In the genomic region with DNA sequence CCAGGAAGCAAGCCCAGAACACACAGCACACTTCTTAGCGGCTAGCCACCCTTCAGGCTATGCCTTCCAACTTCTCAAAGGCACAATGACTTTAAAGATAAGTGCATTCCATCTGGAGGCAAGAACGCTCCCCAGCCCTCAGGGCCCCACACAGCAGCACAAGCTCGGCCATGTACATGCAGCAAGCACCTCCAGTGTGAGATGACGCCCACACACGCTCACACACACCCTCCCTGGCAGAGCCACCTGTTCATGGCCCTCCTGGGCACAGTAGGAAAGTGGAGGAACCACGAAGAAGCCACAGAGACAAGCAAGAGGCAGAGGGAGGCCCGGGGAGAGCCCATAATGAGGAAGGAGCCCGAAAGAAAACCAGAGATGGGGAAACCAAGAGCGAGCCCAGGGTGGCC, we compare ENCODE assay signal across 8 cellular contexts. TPM values are rescaled to one million over a fixed set of nuclear protein-coding genes. Genes with fewer than 3 reads are reported as not detected.
DNase-seq lines count a peak whose midpoint lies in the region; ATAC-seq, FAIRE-seq and TF ChIP-seq lines count a peak whose summit lies in the region.

No MANE protein-coding gene starts in this region.

- no peak for TF ChIP-seq POLR2A in H54 (IDR thresholded peaks at IDR 0.05; ENCODE audit: low read depth, low read length)

- H2AFZ ChIP-seq in H9 (ENCODE audit: low read length), result no peak overlapping the region

- no peaks in the 10 kb centered on the region; the same call in 1 of the 2 replicates for H3K79me2 ChIP-seq in H9 (ENCODE audit: insufficient read depth, low read length)

- no peak overlapping the region for H3K23ac ChIP-seq in H9 (ENCODE audit: insufficient read length, low read depth, low read length)

- WGBS in H9 (ENCODE audit: extremely low coverage, insufficient read length, low lambda C conversion rate), result no CpG with 5 or more reads among the region's 9 CpGs

- H3K4me2 ChIP-seq in H9 (ENCODE audit: insufficient read depth, insufficient read length, low read length), result no peak overlapping the region

- H3K23me2 ChIP-seq in H9 (ENCODE audit: insufficient read length, low read depth, low read length, poor library complexity, severe bottlenecking), result no peaks in the 10 kb centered on the region

- peaks cover 4 to 18% (median 15%) of the 10 kb centered on the region in 3 donors for H3K27me3 Mint-ChIP-seq in CD14-positive monocyte (ENCODE audit: low read depth in 3 of 3)
- H3K27me3 Mint-ChIP-seq in H9 (ENCODE audit: low read depth), result no peaks in the 10 kb centered on the region
- H3K27me3 Mint-ChIP-seq in stimulated activated naive B cell treated with anti-CD40 and anti-IgM and Interleukin-4, amounts not matched to agents 10 μg/mL and 1 μg/mL and 100 μg/mL, for 72 hours, result peaks cover 5% of the 10 kb centered on the region in 2 donors

- no peak overlapping the region for H2BK5ac ChIP-seq in H9 (ENCODE audit: insufficient read length, low read length)

- H3K4me1 ChIP-seq in H9 (ENCODE audit: insufficient read depth, low read length), result no peaks in the 10 kb centered on the region; the same call in 1 of the 2 replicates

- FAIRE-seq in H54 (lab: Jason Lieb, UNC), result no peak

- no peak overlapping the region for H4K5ac ChIP-seq in H9 (ENCODE audit: insufficient read length, low read depth, low read length)

- peaks cover 2% of the 10 kb centered on the region for H3K79me1 ChIP-seq in H9 (ENCODE audit: insufficient read depth, low read depth, low read length, poor library complexity, severe bottlenecking)

- H3K36me3 ChIP-seq in WERI-Rb-1, result peaks cover 18% of the 10 kb centered on the region

- peaks cover 2 to 6% of the 10 kb centered on the region in 2 donors for H3K36me3 Mint-ChIP-seq in CD14-positive monocyte
- no peaks in the 10 kb centered on the region; a peak in 2 of 7 replicates for H3K36me3 Mint-ChIP-seq in H9 (ENCODE audit: insufficient read depth in 1 of 3, low read depth in 3 of 3)
- peaks cover 1 to 3% of the 10 kb centered on the region in 2 donors for H3K36me3 Mint-ChIP-seq in stimulated activated naive B cell treated with anti-CD40 and anti-IgM and Interleukin-4, amounts not matched to agents 10 μg/mL and 1 μg/mL and 100 μg/mL, for 72 hours

- no peak overlapping the region for H2BK20ac ChIP-seq in H9 (ENCODE audit: low read depth, low read length, poor library complexity, severe bottlenecking)

- H4K20me1 ChIP-seq in H9 (ENCODE audit: control insufficient read depth, insufficient read depth, insufficient read length), result peaks cover 3% of the 10 kb centered on the region

- ATAC-seq in stimulated activated naive B cell treated with anti-CD40 and anti-IgM and Interleukin-4, amounts not matched to agents 10 μg/mL and 1 μg/mL and 100 μg/mL, for 72 hours (replicated peaks), result peak; percentile 33 to 35
- no peak for ATAC-seq in GM19455 (IDR thresholded peaks at IDR 0.05; ENCODE audit: unreplicated experiment)
- no peak for ATAC-seq in activated CD4-positive, CD25-positive, alpha-beta regulatory T cell treated with anti-CD3 and anti-CD28 coated beads, Interleukin-2, amount 50 U/mL, for 24 hours

- no peak overlapping the region for H4K91ac ChIP-seq in H9 (ENCODE audit: insufficient read length, low read depth, low read length)

- DNase-seq in CD14-positive monocyte (ENCODE audit: low spot score) (no peak), H9 (no peak), WERI-Rb-1 (no peak), fibroblast of the aortic adventitia (ENCODE audit: low read depth) (peak; percentile 66), H54 (ENCODE audit: insufficient read length, low spot score) (no peak)
- peak; percentile 72 for DNase-seq in stimulated activated naive B cell treated with anti-CD40 and anti-IgM and Interleukin-4, amounts not matched to agents 10 μg/mL and 1 μg/mL and 100 μg/mL, for 72 hours

- no peak overlapping the region for H2AK5ac ChIP-seq in H9 (ENCODE audit: insufficient read length, low read length)

- no peak overlapping the region for H3T11ph ChIP-seq in H9 (ENCODE audit: low read length)

- H3K4ac ChIP-seq in H9 (ENCODE audit: low read depth, low read length), result no peak overlapping the region

- H3K9me3 Mint-ChIP-seq in CD14-positive monocyte, result peaks cover 0 to 2% (median 2%) of the 10 kb centered on the region in 7 donors
- H3K9me3 Mint-ChIP-seq in H9, result no peaks in the 10 kb centered on the region; a peak in 1 of 5 replicates
- H3K9me3 Mint-ChIP-seq in stimulated activated naive B cell treated with anti-CD40 and anti-IgM and Interleukin-4, amounts not matched to agents 10 μg/mL and 1 μg/mL and 100 μg/mL, for 72 hours, result no peaks in the 10 kb centered on the region

- peak overlapping the region in 1 of 2 donors; percentile 60 for H3K4me3 Mint-ChIP-seq in CD14-positive monocyte
- no peak overlapping the region for H3K4me3 Mint-ChIP-seq in H9
- peak overlapping the region; percentile 64 for H3K4me3 Mint-ChIP-seq in stimulated activated naive B cell treated with anti-CD40 and anti-IgM and Interleukin-4, amounts not matched to agents 10 μg/mL and 1 μg/mL and 100 μg/mL, for 72 hours

- no peaks in the 10 kb centered on the region for H3K9me3 ChIP-seq in H9 (ENCODE audit: control insufficient read depth, low read depth, low read length)
- H3K9me3 ChIP-seq in WERI-Rb-1 (ENCODE audit: severe bottlenecking), result no peaks in the 10 kb centered on the region

- no peak overlapping the region for H3K56ac ChIP-seq in H9 (ENCODE audit: insufficient read length, low read depth, low read length)

- no peak for TF ChIP-seq CTCF in CD14-positive monocyte (IDR thresholded peaks at IDR 0.05)
- no peak for TF ChIP-seq CTCF in H9 (conservative IDR thresholded peaks at IDR 0.05)
- no peak for TF ChIP-seq CTCF in WERI-Rb-1 (IDR thresholded peaks at IDR 0.05; ENCODE audit: low read depth, low read length)
- no peak for TF ChIP-seq CTCF in fibroblast of the aortic adventitia (IDR thresholded peaks at IDR 0.05; ENCODE audit: insufficient read depth, low read length)

- H3K4me3 ChIP-seq in WERI-Rb-1 (ENCODE audit: low read depth, low read length), result no peak overlapping the region
- no peak overlapping the region for H3K4me3 ChIP-seq in fibroblast of the aortic adventitia (ENCODE audit: low read depth, low read length)

- intact Hi-C loops in CD14-positive monocyte (cut with micrococcal nuclease), result no loop called here

- peak overlapping the region; percentile 18 to 88 (median 73) for H3K27ac Mint-ChIP-seq in CD14-positive monocyte
- peak overlapping the region in 2 of 3 experiments; percentile 11 to 83; a peak in 1 of 7 replicates for H3K27ac Mint-ChIP-seq in H9
- H3K27ac Mint-ChIP-seq in stimulated activated naive B cell treated with anti-CD40 and anti-IgM and Interleukin-4, amounts not matched to agents 10 μg/mL and 1 μg/mL and 100 μg/mL, for 72 hours, result peak overlapping the region; percentile 98

- no peak overlapping the region for H2BK12ac ChIP-seq in H9 (ENCODE audit: insufficient read length, low read depth, low read length)

- H2BK120ac ChIP-seq in H9 (ENCODE audit: low read depth, low read length, poor library complexity, severe bottlenecking), result no peak overlapping the region

- H4K8ac ChIP-seq in H9 (replicated peaks; ENCODE audit: insufficient read length, low read depth, low read length), result no peak overlapping the region

- no peak overlapping the region for H3K9ac ChIP-seq in H9 (ENCODE audit: extremely low read depth, insufficient read length, low read length)

- H3K27me3 ChIP-seq in H9 (ENCODE audit: insufficient read depth, low read length) (no peaks in the 10 kb centered on the region), WERI-Rb-1 (ENCODE audit: insufficient read depth, low read depth, severe bottlenecking) (no peaks in the 10 kb centered on the region)

- no peak overlapping the region; the same call in 1 of the 2 replicates for H3K14ac ChIP-seq in H9 (ENCODE audit: insufficient read depth, low read length)

- H3K27ac ChIP-seq in H9 (ENCODE audit: insufficient read length, low read depth, low read length), result no peak overlapping the region
- peak overlapping the region; percentile 50 for H3K27ac ChIP-seq in WERI-Rb-1

- no peak overlapping the region for H2BK15ac ChIP-seq in H9 (ENCODE audit: low read depth, low read length)

- H3K4me1 Mint-ChIP-seq in CD14-positive monocyte (peaks cover 76% of the 10 kb centered on the region), H9 (peaks cover 38 to 57% of the 10 kb centered on the region in 2 experiments)
- peaks cover 76 to 98% of the 10 kb centered on the region in 2 donors for H3K4me1 Mint-ChIP-seq in stimulated activated naive B cell treated with anti-CD40 and anti-IgM and Interleukin-4, amounts not matched to agents 10 μg/mL and 1 μg/mL and 100 μg/mL, for 72 hours

- H3K18ac ChIP-seq in H9 (ENCODE audit: insufficient read length, low read depth, low read length), result no peak overlapping the region

RNA-seq across cellular contexts. Expression of a gene that starts 21.7 kb away (rescaled TPM):
- polyA plus RNA-seq in CD14-positive monocyte, result 1 to 10 TPM; 4.1 to 7.5 TPM
- total RNA-seq in H9 (2021), result 30.0 and 32.0 TPM in 2 replicates
- total RNA-seq in fibroblast of the aortic adventitia (ENCODE audit: low replicate concordance), result 45.8 and 68.7 TPM in 2 replicates

Comparison
In these comparisons a context has a peak if more than half of its experiments do, and no peak if none do; other contexts are left out.
1. DNase-seq: peak in fibroblast of the aortic adventitia (single experiment) and stimulated activated naive B cell treated with anti-CD40 and anti-IgM and Interleukin-4, amounts not matched to agents 10 μg/mL and 1 μg/mL and 100 μg/mL, for 72 hours (single experiment); none in CD14-positive monocyte (single experiment), H9 (single experiment), WERI-Rb-1 (single experiment) and H54 (single experiment).
2. H3K27ac Mint-ChIP-seq: peak in every context shown above with its lines; median percentile 98 in stimulated activated naive B cell treated with anti-CD40 and anti-IgM and Interleukin-4, amounts not matched to agents 10 μg/mL and 1 μg/mL and 100 μg/mL, for 72 hours; 73 in CD14-positive monocyte; 47 in H9.
3. H3K4me3 Mint-ChIP-seq: peak in stimulated activated naive B cell treated with anti-CD40 and anti-IgM and Interleukin-4, amounts not matched to agents 10 μg/mL and 1 μg/mL and 100 μg/mL, for 72 hours (2 of 2); none in H9 (0 of 2).
4. ATAC-seq: peak in stimulated activated naive B cell treated with anti-CD40 and anti-IgM and Interleukin-4, amounts not matched to agents 10 μg/mL and 1 μg/mL and 100 μg/mL, for 72 hours (2 of 2); none in GM19455 (single experiment) and activated CD4-positive, CD25-positive, alpha-beta regulatory T cell treated with anti-CD3 and anti-CD28 coated beads, Interleukin-2, amount 50 U/mL, for 24 hours (0 of 2).